In genomic region chr22:36351921-36352774, GRCh38 we compare ENCODE assay signal across 8 cellular contexts. TPM values are rescaled to one million over a fixed set of nuclear protein-coding genes. Genes with fewer than 3 reads are reported as not detected.
DNase-seq lines count a peak whose midpoint lies in the region; ATAC-seq and TF ChIP-seq lines count a peak whose summit lies in the region.

No MANE protein-coding gene starts in this region.

- H3K27ac ChIP-seq in HUES64 (ENCODE audit: low read depth, low read length) (peak overlapping the region; percentile 36), ascending aorta (peak overlapping the region; percentile 92 to 99)

- H3K4me1 ChIP-seq in HUES64 (ENCODE audit: insufficient read depth, low read length), result peaks cover 43% of the 10 kb centered on the region
- H3K4me1 ChIP-seq in ascending aorta, result peaks cover 50 to 90% of the 10 kb centered on the region in 2 donors

- no peak for DNase-seq in ascending aorta (ENCODE audit: low spot score in 2 of 2)
- peak; percentile 16 for DNase-seq in kidney glomerular epithelial cell (lab: John Stamatoyannopoulos, UW)
- DNase-seq in stimulated activated naive B cell treated with anti-CD40 and anti-IgM and Interleukin-4, amounts not matched to agents 10 μg/mL and 1 μg/mL and 100 μg/mL, for 72 hours, result no peak
- DNase-seq in stimulated activated CD4-positive, alpha-beta T cell treated with anti-CD3 and anti-CD28 coated beads, Interleukin-4, amount 100 ng/mL, for 4 hours, result no peak
- DNase-seq in NAMALWA (ENCODE audit: low spot score), result no peak

- no peaks in the 10 kb centered on the region for H3K9me3 Mint-ChIP-seq in stimulated activated naive B cell treated with anti-CD40 and anti-IgM and Interleukin-4, amounts not matched to agents 10 μg/mL and 1 μg/mL and 100 μg/mL, for 72 hours

- H3K9me3 ChIP-seq in HUES64 (ENCODE audit: insufficient read depth, low read depth, low read length) (no peaks in the 10 kb centered on the region), ascending aorta (no peaks in the 10 kb centered on the region)

- no peak overlapping the region for H3K9ac ChIP-seq in HUES64 (ENCODE audit: low read depth, low read length)

- peaks cover 58 to 91% of the 10 kb centered on the region in 2 donors for H3K4me1 Mint-ChIP-seq in stimulated activated naive B cell treated with anti-CD40 and anti-IgM and Interleukin-4, amounts not matched to agents 10 μg/mL and 1 μg/mL and 100 μg/mL, for 72 hours

- 86% methylated on average over 22 of the region's 22 CpGs for WGBS in HUES64

- intact Hi-C loops in ascending aorta (cut with DNase I), result loop anchor here (1.0 kb wide), 1 partner anchor 23 kb away; no protein-coding TSS in a partner anchor

- H3K4me3 ChIP-seq in HUES64 (ENCODE audit: low read length), result no peak overlapping the region
- H3K4me3 ChIP-seq in ascending aorta, result peak overlapping the region; percentile 51 to 54

- peaks cover 28 to 61% of the 10 kb centered on the region in 2 donors for H3K36me3 Mint-ChIP-seq in stimulated activated naive B cell treated with anti-CD40 and anti-IgM and Interleukin-4, amounts not matched to agents 10 μg/mL and 1 μg/mL and 100 μg/mL, for 72 hours

- peak overlapping the region in 1 of 2 donors; percentile 56 for H3K4me3 Mint-ChIP-seq in stimulated activated naive B cell treated with anti-CD40 and anti-IgM and Interleukin-4, amounts not matched to agents 10 μg/mL and 1 μg/mL and 100 μg/mL, for 72 hours

- peak in 1 of 2 donors; percentile 10 for ATAC-seq in stimulated activated naive B cell treated with anti-CD40 and anti-IgM and Interleukin-4, amounts not matched to agents 10 μg/mL and 1 μg/mL and 100 μg/mL, for 72 hours (replicated peaks)
- ATAC-seq in HG03159 (IDR thresholded peaks at IDR 0.05; ENCODE audit: unreplicated experiment) (no peak), GM19351 (IDR thresholded peaks at IDR 0.05; ENCODE audit: unreplicated experiment) (no peak)

- H3K27me3 ChIP-seq in HUES64 (ENCODE audit: insufficient read depth, low read length), result no peaks in the 10 kb centered on the region
- H3K27me3 ChIP-seq in ascending aorta, result no peaks in the 10 kb centered on the region

- no peak for TF ChIP-seq CTCF in ascending aorta (IDR thresholded peaks at IDR 0.05)

- H3K36me3 ChIP-seq in HUES64 (ENCODE audit: insufficient read depth, low read length) (peaks cover 20% of the 10 kb centered on the region), ascending aorta (peaks cover 10 to 16% of the 10 kb centered on the region in 2 donors)

- H3K27ac Mint-ChIP-seq in stimulated activated naive B cell treated with anti-CD40 and anti-IgM and Interleukin-4, amounts not matched to agents 10 μg/mL and 1 μg/mL and 100 μg/mL, for 72 hours, result peak overlapping the region; percentile 93

- no peaks in the 10 kb centered on the region for H3K27me3 Mint-ChIP-seq in stimulated activated naive B cell treated with anti-CD40 and anti-IgM and Interleukin-4, amounts not matched to agents 10 μg/mL and 1 μg/mL and 100 μg/mL, for 72 hours

RNA-seq across cellular contexts. Expression of gene MYH9, which starts 35.6 kb away (rescaled TPM):
- 117 TPM for polyA plus RNA-seq in HUES64 (2013, experiment 1 of 2)
- 121 TPM for polyA plus RNA-seq in HUES64 (2013, experiment 2 of 2)
- 1,114 TPM for total RNA-seq in ascending aorta
